19 cellular contexts compared by ENCODE assay signal in the genomic region with DNA sequence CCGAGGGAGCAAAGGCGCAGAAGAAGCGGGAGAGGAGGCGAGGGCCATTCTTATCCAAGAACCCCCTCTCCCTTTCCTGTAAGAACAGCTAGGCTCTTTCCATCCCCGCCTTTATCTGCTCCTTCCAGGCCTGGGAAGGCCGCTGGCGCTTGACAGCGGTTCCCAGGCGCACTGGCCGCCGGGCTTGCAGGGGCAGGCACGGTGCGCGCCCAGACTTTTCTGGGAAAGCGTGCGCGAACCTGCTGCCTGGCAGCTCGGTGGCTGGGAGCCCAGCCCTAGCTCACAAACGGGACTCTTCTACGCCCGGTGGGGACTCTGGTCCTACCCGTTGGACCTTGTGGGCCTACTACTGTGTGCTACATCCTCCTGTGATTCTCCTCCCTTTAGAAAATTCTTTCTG. TPM values are rescaled to one million over a fixed set of nuclear protein-coding genes. Genes with fewer than 3 reads are reported as not detected.
"Had no signal": no experiment of that assay in that cellular context is flagged by ENCODE, and none has a peak within 500 bp of the region (broad histone marks: within the 10 kb centered on the region; RNA-seq: fewer than 3 reads in every experiment).

No MANE protein-coding gene starts in this region.

- H3K4me1 ChIP-seq: uterus had no signal

- H3K36me3 Mint-ChIP-seq: brain, T-cell had no signal

- H3K4me3 ChIP-seq: right lobe of liver, spleen, stomach, thyroid gland, uterus had no signal

- DNase-seq: activated CD4-positive, alpha-beta T cell treated with anti-CD3 and anti-CD28 coated beads, Interleukin-2, amount 50 U/mL, for 4 hours; activated naive CD8-positive, alpha-beta T cell treated with anti-CD3 and anti-CD28 coated beads for 36 hours; activated T-cell treated with anti-CD3 and anti-CD28 coated beads for 4 hours; cerebellar nuclear complex; effector CD8-positive, alpha-beta T cell; right lobe of liver; spleen; stomach; T-cell; T-helper 9 cell; thyroid gland; uterus had no signal

- ATAC-seq: left lobe of liver, T-cell had no signal

- H3K36me3 ChIP-seq: right lobe of liver, spleen, stomach, thyroid gland, uterus had no signal

- H3K9me3 ChIP-seq: right lobe of liver, spleen, stomach, thyroid gland, uterus had no signal

- H3K27ac ChIP-seq: right lobe of liver, spleen, stomach, thyroid gland, uterus had no signal

- H3K27ac Mint-ChIP-seq: activated T-helper 2 cell treated with anti-CD3 and anti-CD28 coated beads, Interferon-gamma antibody, Interleukin-2, Interleukin-4, amounts not matched to agents 10 μg/mL and 5 μg/mL and 100 μg/mL, durations not matched to agents 14 hours and 24 hours and 36 hours; brain had no signal

- H3K27me3 ChIP-seq: right lobe of liver, thyroid gland, uterus had no signal

- H3K9me3 Mint-ChIP-seq: activated T-helper 2 cell treated with anti-CD3 and anti-CD28 coated beads, Interferon-gamma antibody, Interleukin-2, Interleukin-4, amounts not matched to agents 10 μg/mL and 5 μg/mL and 100 μg/mL, durations not matched to agents 14 hours and 24 hours and 36 hours; neural crest cell; T-cell had no signal

RNA-seq across cellular contexts. Expression of gene IFNLR1, which starts 8.8 kb away (rescaled TPM):
- total RNA-seq: pulmonary artery endothelial cell had no signal

RNA-seq across cellular contexts. Expression of gene IL22RA1, which starts 52.9 kb away (rescaled TPM):
- total RNA-seq: activated naive CD8-positive, alpha-beta T cell treated with anti-CD3 and anti-CD28 coated beads for 36 hours; activated T-helper 2 cell treated with anti-CD3 and anti-CD28 coated beads, Interferon-gamma antibody, Interleukin-2, Interleukin-4, amounts not matched to agents 10 μg/mL and 5 μg/mL and 100 μg/mL, durations not matched to agents 14 hours and 24 hours and 36 hours; lung microvascular endothelial cell; neural crest cell; osteocyte; pulmonary artery endothelial cell; spleen had no signal
